20 cellular contexts compared by ENCODE assay signal in the genomic region with DNA sequence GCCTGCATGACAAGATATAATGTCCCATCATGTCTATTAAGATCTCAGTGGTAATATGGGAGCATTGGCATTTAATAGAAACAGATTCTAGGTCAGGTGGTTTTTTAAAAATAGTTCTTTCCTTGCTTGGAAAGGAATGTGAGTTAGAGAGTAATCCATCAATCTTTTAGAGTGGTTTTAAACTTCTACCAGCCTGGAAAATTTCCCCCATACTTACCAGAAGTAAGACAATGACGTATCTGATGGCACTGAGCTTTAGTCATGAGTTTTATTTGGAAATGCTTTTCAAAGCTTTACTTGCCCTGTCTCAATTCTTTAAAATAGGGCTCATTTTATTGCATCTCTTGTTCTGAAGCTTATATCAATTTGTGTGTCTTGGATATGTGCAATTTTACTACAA.
"Had no signal": no experiment of that assay in that cellular context is flagged by ENCODE, and none has a peak within 500 bp of the region (broad histone marks: within the 10 kb centered on the region; RNA-seq: fewer than 3 reads in every experiment).

No MANE protein-coding gene starts in this region.

- ATAC-seq: activated CD4-positive, alpha-beta T cell treated with anti-CD3 and anti-CD28 coated beads for 36 hours; activated naive CD8-positive, alpha-beta T cell treated with anti-CD3 and anti-CD28 coated beads, Interleukin-2, amount 50 U/mL, for 24 hours; foreskin keratinocyte; natural killer cell treated with Interleukin-12 subunit alpha and Interleukin-12 subunit beta and Interleukin-15 and Interleukin-18, amount 100 ng/mL, for 72 hours; pancreas; right lobe of liver; T-helper 17 cell had no signal

- H3K36me3 ChIP-seq: neutrophil, pancreas, right lobe of liver, tibial nerve had no signal

- DNase-seq: activated B cell treated with CpG ODN at 0.5 μM for 24 hours; activated CD4-positive, alpha-beta memory T cell treated with anti-CD3 and anti-CD28 coated beads for 36 hours; activated CD4-positive, alpha-beta T cell treated with anti-CD3 and anti-CD28 coated beads for 36 hours; activated effector memory CD4-positive, alpha-beta T cell treated with anti-CD3 and anti-CD28 coated beads, Interleukin-2, amount 50 U/mL, for 16 hours; activated naive CD4-positive, alpha-beta T cell treated with anti-CD3 and anti-CD28 coated beads, Interleukin-2, amount 50 U/mL, for 16 hours; activated naive CD8-positive, alpha-beta T cell treated with anti-CD3 and anti-CD28 coated beads, Interleukin-2, amount 50 U/mL, for 24 hours; effector CD4-positive, alpha-beta T cell; foreskin keratinocyte; pancreas; right lobe of liver; stimulated activated CD4-positive, alpha-beta T cell treated with anti-CD3 and anti-CD28 coated beads, Interleukin-4, amount 100 ng/mL, for 1 hour; stimulated activated naive CD4-positive, alpha-beta T cell treated with Interleukin-2 at 50 U/mL for 16 hours; SW 1271; T-helper 17 cell had no signal

- H3K36me3 Mint-ChIP-seq: activated CD4-positive, alpha-beta memory T cell treated with anti-CD3 and anti-CD28 coated beads for 36 hours; brain; memory B cell; natural killer cell treated with Interleukin-12 subunit alpha and Interleukin-12 subunit beta and Interleukin-15 and Interleukin-18, amount 100 ng/mL, for 72 hours had no signal

- H3K27me3 ChIP-seq: foreskin keratinocyte, neutrophil, pancreas, right lobe of liver, tibial nerve had no signal

- H3K9me3 Mint-ChIP-seq: activated B cell treated with CpG ODN at 0.5 μM for 24 hours; activated CD4-positive, alpha-beta memory T cell treated with anti-CD3 and anti-CD28 coated beads for 36 hours; activated naive CD8-positive, alpha-beta T cell treated with anti-CD3 and anti-CD28 coated beads, Interleukin-2, amount 50 U/mL, for 24 hours; dendritic cell treated with granulocyte-macrophage colony-stimulating factor and Interleukin-4, amounts not matched to agents 40 ng/mL and 50 ng/mL, for 4 days; memory B cell; natural killer cell treated with Interleukin-12 subunit alpha and Interleukin-12 subunit beta and Interleukin-15 and Interleukin-18, amount 100 ng/mL, for 72 hours had no signal

- H3K27ac ChIP-seq: foreskin keratinocyte, neutrophil, pancreas, right lobe of liver, tibial nerve had no signal

- H3K27ac Mint-ChIP-seq: activated B cell treated with CpG ODN at 0.5 μM for 24 hours; activated CD4-positive, alpha-beta memory T cell treated with anti-CD3 and anti-CD28 coated beads for 36 hours; activated CD4-positive, alpha-beta T cell treated with anti-CD3 and anti-CD28 coated beads for 36 hours; activated naive CD8-positive, alpha-beta T cell treated with anti-CD3 and anti-CD28 coated beads, Interleukin-2, amount 50 U/mL, for 24 hours; dendritic cell treated with granulocyte-macrophage colony-stimulating factor and Interleukin-4, amounts not matched to agents 40 ng/mL and 50 ng/mL, for 4 days; memory B cell; natural killer cell treated with Interleukin-12 subunit alpha and Interleukin-12 subunit beta and Interleukin-15 and Interleukin-18, amount 100 ng/mL, for 72 hours; T-helper 17 cell had no signal

- H3K4me3 ChIP-seq: pancreas, right lobe of liver, tibial nerve had no signal

- H3K27me3 Mint-ChIP-seq: activated B cell treated with CpG ODN at 0.5 μM for 24 hours; activated CD4-positive, alpha-beta memory T cell treated with anti-CD3 and anti-CD28 coated beads for 36 hours; dendritic cell treated with granulocyte-macrophage colony-stimulating factor and Interleukin-4, amounts not matched to agents 40 ng/mL and 50 ng/mL, for 4 days; memory B cell had no signal

- H3K9me3 ChIP-seq: neutrophil, pancreas, right lobe of liver, tibial nerve had no signal

- H3K4me1 Mint-ChIP-seq: activated B cell treated with CpG ODN at 0.5 μM for 24 hours; activated CD4-positive, alpha-beta T cell treated with anti-CD3 and anti-CD28 coated beads for 36 hours; activated naive CD8-positive, alpha-beta T cell treated with anti-CD3 and anti-CD28 coated beads, Interleukin-2, amount 50 U/mL, for 24 hours; memory B cell; T-helper 17 cell had no signal

- H3K4me1 ChIP-seq: foreskin keratinocyte, pancreas, right lobe of liver, tibial nerve had no signal

- H3K4me3 Mint-ChIP-seq: activated B cell treated with CpG ODN at 0.5 μM for 24 hours; activated CD4-positive, alpha-beta memory T cell treated with anti-CD3 and anti-CD28 coated beads for 36 hours; activated CD4-positive, alpha-beta T cell treated with anti-CD3 and anti-CD28 coated beads for 36 hours; activated naive CD8-positive, alpha-beta T cell treated with anti-CD3 and anti-CD28 coated beads, Interleukin-2, amount 50 U/mL, for 24 hours; brain; dendritic cell treated with granulocyte-macrophage colony-stimulating factor and Interleukin-4, amounts not matched to agents 40 ng/mL and 50 ng/mL, for 4 days; memory B cell; natural killer cell treated with Interleukin-12 subunit alpha and Interleukin-12 subunit beta and Interleukin-15 and Interleukin-18, amount 100 ng/mL, for 72 hours; T-helper 17 cell had no signal
